ENCODE assay signal across 8 cellular contexts in the genomic region with DNA sequence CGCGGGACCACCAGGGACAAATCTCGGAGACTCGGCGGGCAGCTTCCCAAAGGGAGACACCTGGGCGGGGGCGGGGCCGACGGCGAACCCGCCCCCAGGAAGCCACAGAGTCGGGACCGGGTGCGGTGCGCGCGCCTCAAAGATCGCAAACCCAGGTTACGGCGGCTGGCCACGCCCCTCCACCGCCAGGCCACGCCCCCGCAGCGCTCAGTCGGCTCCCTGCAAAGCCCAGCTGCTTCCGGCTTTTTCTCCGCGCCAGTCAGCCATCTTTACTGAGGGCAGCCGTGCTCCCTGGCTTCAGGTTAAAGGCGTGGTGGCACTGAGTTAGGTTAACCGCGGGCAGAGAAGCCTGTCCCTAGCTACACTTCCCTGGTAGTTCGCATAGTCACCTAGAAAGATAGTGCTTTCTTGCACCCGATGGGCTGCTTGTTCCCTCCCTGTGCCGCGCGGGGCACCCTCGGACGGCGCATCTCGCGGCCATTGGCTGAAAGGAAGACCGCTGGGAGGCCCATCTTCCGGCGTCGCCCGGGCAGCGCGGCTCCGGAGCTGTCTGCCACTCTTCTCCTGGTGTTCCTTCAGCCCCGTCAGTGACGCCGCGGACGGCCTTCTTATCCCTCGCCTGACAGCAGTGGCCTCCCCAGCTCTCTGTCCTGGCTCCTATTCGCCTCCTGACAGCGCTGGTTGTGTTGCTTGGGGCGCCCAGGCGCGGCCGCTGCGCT. TPM values are rescaled to one million over a fixed set of nuclear protein-coding genes. Genes with fewer than 3 reads are reported as not detected.
DNase-seq lines count a peak whose midpoint lies in the region; ATAC-seq and TF ChIP-seq lines count a peak whose summit lies in the region.

A gene with protein sequence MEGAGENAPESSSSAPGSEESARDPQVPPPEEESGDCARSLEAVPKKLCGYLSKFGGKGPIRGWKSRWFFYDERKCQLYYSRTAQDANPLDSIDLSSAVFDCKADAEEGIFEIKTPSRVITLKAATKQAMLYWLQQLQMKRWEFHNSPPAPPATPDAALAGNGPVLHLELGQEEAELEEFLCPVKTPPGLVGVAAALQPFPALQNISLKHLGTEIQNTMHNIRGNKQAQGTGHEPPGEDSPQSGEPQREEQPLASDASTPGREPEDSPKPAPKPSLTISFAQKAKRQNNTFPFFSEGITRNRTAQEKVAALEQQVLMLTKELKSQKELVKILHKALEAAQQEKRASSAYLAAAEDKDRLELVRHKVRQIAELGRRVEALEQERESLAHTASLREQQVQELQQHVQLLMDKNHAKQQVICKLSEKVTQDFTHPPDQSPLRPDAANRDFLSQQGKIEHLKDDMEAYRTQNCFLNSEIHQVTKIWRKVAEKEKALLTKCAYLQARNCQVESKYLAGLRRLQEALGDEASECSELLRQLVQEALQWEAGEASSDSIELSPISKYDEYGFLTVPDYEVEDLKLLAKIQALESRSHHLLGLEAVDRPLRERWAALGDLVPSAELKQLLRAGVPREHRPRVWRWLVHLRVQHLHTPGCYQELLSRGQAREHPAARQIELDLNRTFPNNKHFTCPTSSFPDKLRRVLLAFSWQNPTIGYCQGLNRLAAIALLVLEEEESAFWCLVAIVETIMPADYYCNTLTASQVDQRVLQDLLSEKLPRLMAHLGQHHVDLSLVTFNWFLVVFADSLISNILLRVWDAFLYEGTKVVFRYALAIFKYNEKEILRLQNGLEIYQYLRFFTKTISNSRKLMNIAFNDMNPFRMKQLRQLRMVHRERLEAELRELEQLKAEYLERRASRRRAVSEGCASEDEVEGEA (minus strand): TSS at position 72 of the 719 bp plus-strand sequence. CDS start 108 bp downstream, outside the sequence.

- peak within 1 kb of the TSS; percentile 99 for H2AFZ ChIP-seq in PC-3 (ENCODE audit: low read length)

- H3K79me2 ChIP-seq in PC-3 (ENCODE audit: low read length) = peaks cover 30% of the 10 kb centered on the region

- H3K4me1 Mint-ChIP-seq in activated T-cell treated with anti-CD3 and anti-CD28 coated beads, Interleukin-2, amount 50 U/mL, for 4 hours (ENCODE audit: low read depth) = peaks cover 30% of the 10 kb centered on the region

- H3K4me3 Mint-ChIP-seq in activated T-cell treated with anti-CD3 and anti-CD28 coated beads, Interleukin-2, amount 50 U/mL, for 4 hours = peak within 1 kb of the TSS; percentile 83

- H3K4me3 ChIP-seq in PC-3 (ENCODE audit: low read length) (peak within 1 kb of the TSS; percentile 100), esophagus (ENCODE audit: low read depth in 1 of 2, low read length in 2 of 2) (peak within 1 kb of the TSS; percentile 74 to 76), mucosa of stomach (ENCODE audit: low read length) (peak within 1 kb of the TSS; percentile 67)

- CTCF ChIA-PET in PC-3 (lab: Charles Lee) = no interaction called here

- H4K20me1 ChIP-seq in PC-3 (ENCODE audit: low read length) = no peaks in the 10 kb centered on the region

- POLR2A ChIA-PET in PC-3 (lab: Charles Lee; ENCODE audit: unreplicated experiment) = interaction anchor here (0.5 to 1.2 kb wide), 5 partner anchors 24 to 353 kb away, joined by 3 to 13 read pairs (median 3); partner anchors contain the start of gene NANS

- peak within 1 kb of the TSS; percentile 99 for H3K4me2 ChIP-seq in PC-3 (ENCODE audit: low read length)

- intact Hi-C loops in PC-3 (cut with micrococcal nuclease) = no loop called here

- BruUV-seq in PC-3 (replicated peaks; lab: Mats Ljungman, UMichigan) = TSS peak; percentile 50

- peaks cover 5% of the 10 kb centered on the region for H3K36me3 Mint-ChIP-seq in activated T-cell treated with anti-CD3 and anti-CD28 coated beads, Interleukin-2, amount 50 U/mL, for 4 hours (ENCODE audit: insufficient read depth)

- H3K27me3 Mint-ChIP-seq in activated T-cell treated with anti-CD3 and anti-CD28 coated beads, Interleukin-2, amount 50 U/mL, for 4 hours (ENCODE audit: low read depth) = no peaks in the 10 kb centered on the region

- no peaks in the 10 kb centered on the region for H3K9me3 ChIP-seq in PC-3 (ENCODE audit: low read length)
- H3K9me3 ChIP-seq in esophagus (ENCODE audit: control insufficient read depth in 2 of 2, insufficient read depth in 1 of 2, low read depth in 1 of 2, low read length in 1 of 2) = no peaks in the 10 kb centered on the region
- no peaks in the 10 kb centered on the region for H3K9me3 ChIP-seq in mucosa of stomach (ENCODE audit: control insufficient read depth, low read length)

- H3K36me3 ChIP-seq in PC-3 (ENCODE audit: low read depth, low read length) (no peaks in the 10 kb centered on the region), esophagus (ENCODE audit: control insufficient read depth in 2 of 2, insufficient read depth in 2 of 2, low read length in 1 of 2) (peaks cover 0 to 3% of the 10 kb centered on the region in 2 donors), mucosa of stomach (ENCODE audit: control insufficient read depth, insufficient read depth, low read length) (no peaks in the 10 kb centered on the region)

- H3K4me1 ChIP-seq in PC-3 (ENCODE audit: insufficient read depth, low read length) (peaks cover 43% of the 10 kb centered on the region), esophagus (ENCODE audit: control insufficient read depth in 2 of 2, insufficient read depth in 2 of 2, low read length in 1 of 2) (peaks cover 0 to 21% of the 10 kb centered on the region in 2 donors), mucosa of stomach (ENCODE audit: control insufficient read depth, insufficient read depth, low read length) (peaks cover 22% of the 10 kb centered on the region)

- ATAC-seq in GM21723 (IDR thresholded peaks at IDR 0.05; ENCODE audit: unreplicated experiment) = peak; percentile 86
- peak; percentile 90 for ATAC-seq in PC-3
- peak; percentile 92 to 93 for ATAC-seq in activated T-cell treated with anti-CD3 and anti-CD28 coated beads, Interleukin-2, amount 50 U/mL, for 4 hours

- peak within 1 kb of the TSS; percentile 75 for H3K27ac ChIP-seq in PC-3 (ENCODE audit: low read length)
- H3K27ac ChIP-seq in esophagus (ENCODE audit: low read depth in 2 of 2, low read length in 1 of 2) = peak within 1 kb of the TSS; percentile 97 to 99

- H3K9me3 Mint-ChIP-seq in activated T-cell treated with anti-CD3 and anti-CD28 coated beads, Interleukin-2, amount 50 U/mL, for 4 hours = no peaks in the 10 kb centered on the region

- in situ Hi-C loops in KBM-7 (cut with MboI; ENCODE audit: low pct_unique_long_range_greater_than_20kb, low sequenced_read_pairs) = no loop called here

- H3K9ac ChIP-seq in PC-3 (ENCODE audit: low read length) (peak within 1 kb of the TSS; percentile 84), mucosa of stomach (ENCODE audit: low read length) (peak within 1 kb of the TSS; percentile 87)

- 0% methylated on average over 52 to 64 of the region's 64 CpGs for WGBS in esophagus, 2 donors

- DNase-seq in DMS79 treated with DMSO at 0.1 percent for 48 hours (lab: John Stamatoyannopoulos, UW) (peak; percentile 79), KBM-7 (peak; percentile 97), PC-3 (peak; percentile 91)
- DNase-seq in activated T-cell treated with anti-CD3 and anti-CD28 coated beads, Interleukin-2, amount 50 U/mL, for 4 hours = peak; percentile 98
- DNase-seq in stimulated activated CD8-positive, alpha-beta memory T cell treated with anti-CD3 and anti-CD28 coated beads, Interleukin-4, amount 100 ng/mL, for 48 hours = peak; percentile 98

- no peak for TF ChIP-seq CTCF in PC-3 (conservative IDR thresholded peaks at IDR 0.05; ENCODE audit: low read depth, low read length)

- no peaks in the 10 kb centered on the region for H3K9me2 ChIP-seq in PC-3 (replicated peaks; ENCODE audit: low read length)

- no peaks in the 10 kb centered on the region for H3K27me3 ChIP-seq in PC-3 (ENCODE audit: low read length)
- H3K27me3 ChIP-seq in esophagus (ENCODE audit: control insufficient read depth in 1 of 2, insufficient read depth in 2 of 2, low read length in 2 of 2) = no peaks in the 10 kb centered on the region
- H3K27me3 ChIP-seq in mucosa of stomach (ENCODE audit: control insufficient read depth, insufficient read depth, low read length) = no peaks in the 10 kb centered on the region

- H3F3A ChIP-seq in PC-3 (ENCODE audit: low read length, unreplicated experiment) = no peaks in the 10 kb centered on the region

RNA-seq across cellular contexts. Expression of the gene that starts here (rescaled TPM):
- total RNA-seq in PC-3 (2014; rRNA removed) = 7.4 and 8.2 TPM in 2 replicates
- total RNA-seq in activated T-cell treated with anti-CD3 and anti-CD28 coated beads, Interleukin-2, amount 50 U/mL, for 4 hours = 1 to 10 TPM; 1.7 to 2.8 (median 1.9) TPM
- polyA plus RNA-seq in esophagus = 10 to 100 TPM; 16.2 to 33.9 TPM

Comparison
In these comparisons a context has a peak if more than half of its experiments do, and no peak if none do; other contexts are left out.
1. Peak in every context shown above with its lines: DNase-seq, ATAC-seq, H3K4me3 ChIP-seq and H3K27ac ChIP-seq.